ENCODE assay signal across 2 cellular contexts in the genomic region with DNA sequence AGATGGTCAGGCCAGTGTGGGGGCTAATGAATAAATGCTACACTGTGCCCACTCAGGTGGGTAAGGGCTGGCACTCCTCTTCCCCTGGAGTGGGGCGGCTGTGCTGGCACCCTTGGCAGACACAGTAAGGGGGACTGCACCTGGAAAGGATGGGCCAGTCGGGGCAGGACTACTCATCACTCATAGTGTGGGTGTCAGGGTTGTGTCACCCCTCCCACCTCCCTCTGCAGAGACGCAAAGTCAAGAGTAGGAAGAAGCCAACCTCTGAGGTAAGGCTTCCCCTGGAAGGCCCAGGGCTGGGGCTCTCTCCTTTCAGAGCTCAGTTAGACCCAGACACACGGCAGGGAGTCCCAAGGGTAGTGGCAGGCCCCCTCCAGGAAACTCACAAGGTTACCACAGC. TPM values are rescaled to one million over a fixed set of nuclear protein-coding genes. Genes with fewer than 3 reads are reported as not detected.
"Had no signal": no experiment of that assay in that cellular context is flagged by ENCODE, and none has a peak within 500 bp of the region (broad histone marks: within the 10 kb centered on the region; RNA-seq: fewer than 3 reads in every experiment).

No MANE protein-coding gene starts in this region.

RNA-seq across cellular contexts. Expression of a gene that starts 5.1 kb away (rescaled TPM):
- total RNA-seq: Right ventricle myocardium inferior, RPMI7951 had no signal
